Comparison of ENCODE assay signal across 8 cellular contexts in genomic region chr12:49129332-49130150, GRCh38. TPM values are rescaled to one million over a fixed set of nuclear protein-coding genes. Genes with fewer than 3 reads are reported as not detected.
DNase-seq lines count a peak whose midpoint lies in the region; ATAC-seq and FAIRE-seq lines count a peak whose summit lies in the region.

No MANE protein-coding gene starts in this region.

- H3K4me1 ChIP-seq in adipocyte (ENCODE audit: control insufficient read depth, insufficient read depth, low read length) (peaks cover 33% of the 10 kb centered on the region), iPS-20b (ENCODE audit: insufficient read depth, low read length) (peaks cover 9% of the 10 kb centered on the region; the same call in 1 of the 2 replicates), subcutaneous abdominal adipose tissue (ENCODE audit: control insufficient read depth in 5 of 5, insufficient read depth in 5 of 5, low read length in 5 of 5) (peaks cover 7 to 31% (median 23%) of the 10 kb centered on the region in 5 donors)

- no peak for ATAC-seq in HG02678 (IDR thresholded peaks at IDR 0.05; ENCODE audit: unreplicated experiment)

- H3K36me3 ChIP-seq in adipocyte (ENCODE audit: control insufficient read depth, insufficient read depth, low read length, severe bottlenecking) (peaks cover 28% of the 10 kb centered on the region), iPS-20b (ENCODE audit: insufficient read depth, low read depth, low read length) (peaks cover 39% of the 10 kb centered on the region), subcutaneous abdominal adipose tissue (ENCODE audit: control insufficient read depth in 5 of 5, insufficient read depth in 5 of 5, low read length in 5 of 5) (peaks cover 9 to 29% (median 26%) of the 10 kb centered on the region in 5 donors)

- FAIRE-seq in urothelium cell line (lab: Jason Lieb, UNC), result no peak

- H3K27me3 ChIP-seq in adipocyte (replicated peaks; ENCODE audit: control insufficient read depth, insufficient read depth, low read length), result no peaks in the 10 kb centered on the region
- no peaks in the 10 kb centered on the region for H3K27me3 ChIP-seq in iPS-20b (ENCODE audit: insufficient read depth, low read length)
- H3K27me3 ChIP-seq in subcutaneous abdominal adipose tissue (ENCODE audit: control insufficient read depth in 5 of 5, insufficient read depth in 4 of 5, low read length in 5 of 5), result no peaks in the 10 kb centered on the region

- H3K9ac ChIP-seq in adipocyte (ENCODE audit: low read length) (peak overlapping the region; percentile 97), iPS-20b (ENCODE audit: low read depth, low read length) (peak overlapping the region; percentile 98; the same call in 1 of the 2 replicates), subcutaneous abdominal adipose tissue (ENCODE audit: low read length in 5 of 5) (peak overlapping the region in 4 of 5 donors; percentile 41 to 68 (median 58))

- H3K27ac ChIP-seq in iPS-20b (ENCODE audit: low read length) (no peak overlapping the region), subcutaneous abdominal adipose tissue (ENCODE audit: low read depth, low read length) (peak overlapping the region; percentile 96)

- peak overlapping the region; percentile 78 for H3K4me3 ChIP-seq in Jurkat, Clone E6-1 (ENCODE audit: low read length)
- H3K4me3 ChIP-seq in adipocyte (ENCODE audit: low read length), result peak overlapping the region; percentile 99
- peak overlapping the region; percentile 96 for H3K4me3 ChIP-seq in iPS-20b (ENCODE audit: low read length)
- peak overlapping the region; percentile 76 to 99 (median 98) for H3K4me3 ChIP-seq in subcutaneous abdominal adipose tissue (ENCODE audit: low read depth in 1 of 5, low read length in 5 of 5)

- no peak for DNase-seq in Jurkat, Clone E6-1 (ENCODE audit: low read depth, low spot score)
- no peak for DNase-seq in adipocyte (ENCODE audit: low read depth)
- no peak for DNase-seq in NAMALWA (ENCODE audit: low spot score)
- no peak for DNase-seq in NCI-H1105 treated with DMSO at 0.1 percent for 48 hours (lab: John Stamatoyannopoulos, UW)
- DNase-seq in urothelium cell line (ENCODE audit: low spot score), result no peak

- no peaks in the 10 kb centered on the region for H3K9me3 ChIP-seq in adipocyte (ENCODE audit: control insufficient read depth, low read length)
- H3K9me3 ChIP-seq in iPS-20b (ENCODE audit: insufficient read depth, low read depth, low read length), result no peaks in the 10 kb centered on the region
- H3K9me3 ChIP-seq in subcutaneous abdominal adipose tissue (ENCODE audit: control insufficient read depth in 5 of 5, low read length in 5 of 5), result no peaks in the 10 kb centered on the region

RNA-seq across cellular contexts. Expression of gene TUBA1B, which starts 1.7 kb away (rescaled TPM):
- 3,315 TPM for polyA plus RNA-seq in Jurkat, Clone E6-1 (2012; ENCODE audit: insufficient read depth, insufficient read length)

RNA-seq across cellular contexts. Expression of gene LMBR1L, which starts 18.9 kb away (rescaled TPM):
- polyA plus RNA-seq in Jurkat, Clone E6-1 (2012; ENCODE audit: insufficient read depth, insufficient read length), result 71.3 TPM

RNA-seq across cellular contexts. Expression of gene DHH, which starts 34.9 kb away (rescaled TPM):
- polyA plus RNA-seq in Jurkat, Clone E6-1 (2012; ENCODE audit: insufficient read depth, insufficient read length), result not detected

RNA-seq across cellular contexts. Expression of gene TUBA1A, which starts 59.3 kb away (rescaled TPM):
- 179 TPM for polyA plus RNA-seq in Jurkat, Clone E6-1 (2012; ENCODE audit: insufficient read depth, insufficient read length)

RNA-seq across cellular contexts. Expression of gene RHEBL1, which starts 59.8 kb away (rescaled TPM):
- 12.9 TPM for polyA plus RNA-seq in Jurkat, Clone E6-1 (2012; ENCODE audit: insufficient read depth, insufficient read length)
